ENCODE assay signal across 28 cellular contexts in genomic region chr6:142521791-142522190, GRCh38.
"Had no signal": no experiment of that assay in that cellular context is flagged by ENCODE, and none has a peak within 500 bp of the region (broad histone marks: within the 10 kb centered on the region; RNA-seq: fewer than 3 reads in every experiment).

No MANE protein-coding gene starts in this region.

- H3K9me3 ChIP-seq: ovary, psoas muscle, right lobe of liver, sigmoid colon, stomach, thoracic aorta, thyroid gland, upper lobe of left lung, vagina had no signal

- DNase-seq: occipital lobe; ovary; posterior cingulate gyrus; psoas muscle; right cardiac atrium; right lobe of liver; sigmoid colon; small intestine; stimulated activated CD4-positive, alpha-beta T cell treated with anti-CD3 and anti-CD28 coated beads, Interleukin-15, amount 100 ng/mL, for 24 hours; stimulated activated CD4-positive, alpha-beta T cell treated with anti-CD3 and anti-CD28 coated beads, Interleukin-2, amount 100 ng/mL, for 24 hours; stimulated activated CD4-positive, alpha-beta T cell treated with anti-CD3 and anti-CD28 coated beads, Interleukin-2, amount 100 ng/mL, for 48 hours; stimulated activated CD4-positive, alpha-beta T cell treated with anti-CD3 and anti-CD28 coated beads, Interleukin-4, amount 100 ng/mL, for 24 hours; stimulated activated naive B cell treated with anti-CD40 and anti-IgM and Interleukin-4, amounts not matched to agents 10 μg/mL and 1 μg/mL and 100 μg/mL, for 72 hours; stimulated activated naive CD4-positive, alpha-beta T cell treated with Interleukin-2 at 50 U/mL for 16 hours; stomach; thyroid gland; trophoblast cell; upper lobe of left lung had no signal

- H3K4me3 ChIP-seq: neural progenitor cell, ovary, psoas muscle, right lobe of liver, sigmoid colon, stomach, thoracic aorta, thyroid gland, tibial nerve, upper lobe of left lung, vagina had no signal

- H3K9ac ChIP-seq: neural progenitor cell, parathyroid adenoma had no signal

- H3K27ac Mint-ChIP-seq: natural killer cell treated with Interleukin-12 subunit alpha and Interleukin-12 subunit beta and Interleukin-15 and Interleukin-18, amount 100 ng/mL, for 72 hours; neural progenitor cell; progenitor cell of endocrine pancreas; stimulated activated effector memory CD8-positive, alpha-beta T cell treated with anti-CD3 and anti-CD28 coated beads, Interleukin-12 subunit alpha, Interleukin-12 subunit beta, amount 100 ng/mL, for 72 hours; stimulated activated naive B cell treated with anti-CD40 and anti-IgM and Interleukin-4, amounts not matched to agents 10 μg/mL and 1 μg/mL and 100 μg/mL, for 72 hours; stimulated activated naive CD8-positive, alpha-beta T cell treated with anti-CD3 and anti-CD28 coated beads, Interleukin-15, Interleukin-2, amounts not matched to agents 100 ng/mL and 50 ng/mL, for 24 hours had no signal

- FAIRE-seq: small intestine, urothelium cell line had no signal

- H3K27ac ChIP-seq: neural progenitor cell, ovary, parathyroid adenoma, psoas muscle, right lobe of liver, sigmoid colon, stomach, thoracic aorta, thyroid gland, tibial nerve, upper lobe of left lung, vagina had no signal

- H3K9me3 Mint-ChIP-seq: neural progenitor cell; stimulated activated naive B cell treated with anti-CD40 and anti-IgM and Interleukin-4, amounts not matched to agents 10 μg/mL and 1 μg/mL and 100 μg/mL, for 72 hours had no signal

- H3K4me1 Mint-ChIP-seq: neural progenitor cell; stimulated activated effector memory CD8-positive, alpha-beta T cell treated with anti-CD3 and anti-CD28 coated beads, Interleukin-12 subunit alpha, Interleukin-12 subunit beta, amount 100 ng/mL, for 72 hours; stimulated activated naive B cell treated with anti-CD40 and anti-IgM and Interleukin-4, amounts not matched to agents 10 μg/mL and 1 μg/mL and 100 μg/mL, for 72 hours had no signal

- H3K27me3 Mint-ChIP-seq: progenitor cell of endocrine pancreas had no signal

- H3K36me3 ChIP-seq: neural progenitor cell, ovary, right lobe of liver, sigmoid colon, stomach, thoracic aorta, thyroid gland, tibial nerve, upper lobe of left lung, vagina had no signal

- H3K4me1 ChIP-seq: neural progenitor cell, parathyroid adenoma, psoas muscle, right lobe of liver, stomach, thyroid gland, tibial nerve had no signal

- H3K27me3 ChIP-seq: neural progenitor cell, ovary, right lobe of liver, sigmoid colon, stomach, thyroid gland, tibial nerve, upper lobe of left lung, vagina had no signal

- ATAC-seq: natural killer cell treated with Interleukin-12 subunit alpha and Interleukin-12 subunit beta and Interleukin-15 and Interleukin-18, amount 100 ng/mL, for 72 hours; psoas muscle; right cardiac atrium; right lobe of liver; stimulated activated effector memory CD8-positive, alpha-beta T cell treated with anti-CD3 and anti-CD28 coated beads, Interleukin-12 subunit alpha, Interleukin-12 subunit beta, amount 100 ng/mL, for 72 hours; stimulated activated naive B cell treated with anti-CD40 and anti-IgM and Interleukin-4, amounts not matched to agents 10 μg/mL and 1 μg/mL and 100 μg/mL, for 72 hours had no signal

- H3K79me2 ChIP-seq: parathyroid adenoma had no signal

- H3K4me2 ChIP-seq: neural progenitor cell had no signal

- H2AFZ ChIP-seq: neural progenitor cell, parathyroid adenoma had no signal

- H3K4me3 Mint-ChIP-seq: natural killer cell treated with Interleukin-12 subunit alpha and Interleukin-12 subunit beta and Interleukin-15 and Interleukin-18, amount 100 ng/mL, for 72 hours; neural progenitor cell; stimulated activated effector memory CD8-positive, alpha-beta T cell treated with anti-CD3 and anti-CD28 coated beads, Interleukin-12 subunit alpha, Interleukin-12 subunit beta, amount 100 ng/mL, for 72 hours; stimulated activated naive B cell treated with anti-CD40 and anti-IgM and Interleukin-4, amounts not matched to agents 10 μg/mL and 1 μg/mL and 100 μg/mL, for 72 hours; stimulated activated naive CD8-positive, alpha-beta T cell treated with anti-CD3 and anti-CD28 coated beads, Interleukin-15, Interleukin-2, amounts not matched to agents 100 ng/mL and 50 ng/mL, for 24 hours had no signal

- H3K36me3 Mint-ChIP-seq: natural killer cell treated with Interleukin-12 subunit alpha and Interleukin-12 subunit beta and Interleukin-15 and Interleukin-18, amount 100 ng/mL, for 72 hours; neural progenitor cell; stimulated activated effector memory CD8-positive, alpha-beta T cell treated with anti-CD3 and anti-CD28 coated beads, Interleukin-12 subunit alpha, Interleukin-12 subunit beta, amount 100 ng/mL, for 72 hours; stimulated activated naive B cell treated with anti-CD40 and anti-IgM and Interleukin-4, amounts not matched to agents 10 μg/mL and 1 μg/mL and 100 μg/mL, for 72 hours had no signal
